Comparison of ENCODE assay signal across 16 cellular contexts in the genomic region with DNA sequence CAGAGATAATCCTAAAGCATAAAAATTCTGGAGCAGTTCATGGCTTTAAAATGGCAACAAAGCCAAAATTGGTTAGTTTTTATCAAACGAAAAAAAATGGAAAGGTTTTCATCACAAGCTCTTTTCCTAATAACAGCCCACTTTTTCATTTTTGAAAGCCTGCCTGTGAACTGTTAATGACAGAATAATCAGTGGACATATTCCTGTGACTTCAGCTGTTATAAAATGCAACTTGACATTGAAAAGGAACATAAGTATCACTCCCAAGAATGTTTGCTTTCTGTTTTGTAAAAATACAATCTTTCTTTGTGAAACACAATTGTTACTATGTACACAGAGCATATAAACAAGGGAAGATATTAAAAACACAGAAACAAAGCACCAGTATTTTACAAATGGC. TPM values are rescaled to one million over a fixed set of nuclear protein-coding genes. Genes with fewer than 3 reads are reported as not detected.
DNase-seq lines count a peak whose midpoint lies in the region; ATAC-seq and TF ChIP-seq lines count a peak whose summit lies in the region.
"Had no signal": no experiment of that assay in that cellular context is flagged by ENCODE, and none has a peak within 500 bp of the region (broad histone marks: within the 10 kb centered on the region; RNA-seq: fewer than 3 reads in every experiment).

No MANE protein-coding gene starts in this region.

- H3K27ac ChIP-seq in BLaER1 treated with 17β-estradiol and CSF1 and Interleukin-3, amounts not matched to agents 10 nM and 100 nM: peak overlapping the region in 3 of 11 experiments; percentile 8 to 98 (median 92); a peak in 4 of 22 replicates
- peak overlapping the region; percentile 27 for H3K27ac ChIP-seq in SU-DHL-6 (ENCODE audit: low read depth, low read length)
- H3K27ac ChIP-seq: KMS-11 had no signal

- H3K27ac Mint-ChIP-seq in T-cell: no peak overlapping the region
- H3K27ac Mint-ChIP-seq: CD4-positive, alpha-beta T cell had no signal

- CTCF ChIA-PET in T-cell (lab: Charles Lee): no interaction called here

- H3K27me3 Mint-ChIP-seq in T-cell: no peaks in the 10 kb centered on the region
- H3K27me3 Mint-ChIP-seq: CD4-positive, alpha-beta T cell had no signal

- no peaks in the 10 kb centered on the region for H3K36me3 Mint-ChIP-seq in T-cell

- H3K4me1 Mint-ChIP-seq in T-cell: no peaks in the 10 kb centered on the region

- peaks cover 80% of the 10 kb centered on the region for H3K79me2 ChIP-seq in SU-DHL-6 (ENCODE audit: insufficient read depth, low read length)

- intact Hi-C loops in mucosa of descending colon (cut with DNase I, micrococcal nuclease) (no loop called here), sciatic nerve (cut with DNase I) (no loop called here)

- H3K9me3 Mint-ChIP-seq in T-cell: peaks cover 0 to 6% (median 0%) of the 10 kb centered on the region in 3 donors

- H3K27me3 ChIP-seq in BLaER1 treated with 17β-estradiol and CSF1 and Interleukin-3, amounts not matched to agents 10 nM and 100 nM: no peaks in the 10 kb centered on the region
- H3K27me3 ChIP-seq in SU-DHL-6 (ENCODE audit: low read length): no peaks in the 10 kb centered on the region
- H3K27me3 ChIP-seq: Peyer's patch had no signal

- H3K9me3 ChIP-seq in BLaER1 treated with 17β-estradiol and CSF1 and Interleukin-3, amounts not matched to agents 10 nM and 100 nM (replicated peaks in 1 of 11): peaks cover 0 to 28% (median 4%) of the 10 kb centered on the region in 11 experiments; a peak in 12 of 22 replicates
- no peaks in the 10 kb centered on the region for H3K9me3 ChIP-seq in SU-DHL-6 (ENCODE audit: insufficient read depth, low read length)
- no peaks in the 10 kb centered on the region for H3K9me3 ChIP-seq in mucosa of descending colon
- H3K9me3 ChIP-seq: Peyer's patch had no signal

- no peak overlapping the region for H2AFZ ChIP-seq in SU-DHL-6 (ENCODE audit: low read depth, low read length, severe bottlenecking)

- no peak overlapping the region for H3K4me3 ChIP-seq in BLaER1 treated with 17β-estradiol and CSF1 and Interleukin-3, amounts not matched to agents 10 nM and 100 nM
- H3K4me3 ChIP-seq in SU-DHL-6 (ENCODE audit: insufficient read depth, low read length, poor library complexity, severe bottlenecking): no peak overlapping the region
- H3K4me3 ChIP-seq in mucosa of descending colon: no peak overlapping the region
- H3K4me3 ChIP-seq: Peyer's patch had no signal

- H3K9me2 ChIP-seq in SU-DHL-6 (replicated peaks; ENCODE audit: insufficient read depth, low read length): no peaks in the 10 kb centered on the region

- POLR2A ChIA-PET in T-cell (lab: Charles Lee): no interaction called here

- peaks cover 8 to 79% (median 12%) of the 10 kb centered on the region in 10 experiments; a peak in 17 of 20 replicates for H3K4me1 ChIP-seq in BLaER1 treated with 17β-estradiol and CSF1 and Interleukin-3, amounts not matched to agents 10 nM and 100 nM
- no peaks in the 10 kb centered on the region for H3K4me1 ChIP-seq in mucosa of descending colon (ENCODE audit: low read depth)
- H3K4me1 ChIP-seq: Peyer's patch had no signal

- TF ChIP-seq CTCF in SU-DHL-6 (IDR thresholded peaks at IDR 0.05; ENCODE audit: insufficient read depth, low read length, poor library complexity, severe bottlenecking) (no peak), mucosa of descending colon (IDR thresholded peaks at IDR 0.05) (no peak), omental fat pad (IDR thresholded peaks at IDR 0.05) (no peak)

- peak overlapping the region in 10 of 11 experiments; percentile 4 to 77 (median 34); a peak in 12 of 22 replicates for H3K4me2 ChIP-seq in BLaER1 treated with 17β-estradiol and CSF1 and Interleukin-3, amounts not matched to agents 10 nM and 100 nM
- H3K4me2 ChIP-seq in SU-DHL-6 (ENCODE audit: low read depth, low read length, poor library complexity, severe bottlenecking): peak overlapping the region; percentile 17
- H3K4me2 ChIP-seq: KMS-11 had no signal

- no peaks in the 10 kb centered on the region for H4K20me1 ChIP-seq in BLaER1 treated with 17β-estradiol and CSF1 and Interleukin-3, amounts not matched to agents 10 nM and 100 nM
- H4K20me1 ChIP-seq in SU-DHL-6 (ENCODE audit: low read depth, low read length): no peaks in the 10 kb centered on the region

- H3K9ac ChIP-seq in BLaER1 treated with 17β-estradiol and CSF1 and Interleukin-3, amounts not matched to agents 10 nM and 100 nM: no peak overlapping the region
- H3K9ac ChIP-seq in SU-DHL-6 (ENCODE audit: low read length): no peak overlapping the region
- H3K9ac ChIP-seq: KMS-11 had no signal

- no peak overlapping the region for H3K4me3 Mint-ChIP-seq in T-cell
- H3K4me3 Mint-ChIP-seq: CD4-positive, alpha-beta T cell had no signal

- peaks cover 8% of the 10 kb centered on the region; the same call in 1 of the 2 replicates for H3F3A ChIP-seq in SU-DHL-6 (ENCODE audit: insufficient read depth)

- ATAC-seq in mucosa of descending colon (peak; percentile 23), T-cell (replicated peaks in 1 of 4) (no peak), sciatic nerve (no peak), omental fat pad (ENCODE audit: low FRiP score) (no peak), HG03469 (IDR thresholded peaks at IDR 0.05; ENCODE audit: unreplicated experiment) (no peak)

- DNase-seq in LHCN-M2 (ENCODE audit: low read depth) (peak; percentile 7), mucosa of descending colon (no peak), T-cell (no peak), sciatic nerve (ENCODE audit: low spot score) (no peak), omental fat pad (ENCODE audit: low spot score) (no peak)
- DNase-seq: AML-193; CD4-positive, alpha-beta T cell; MV-4-11; NCI-H1436; NCI-H2107; Peyer's patch had no signal

- H3K36me3 ChIP-seq in BLaER1 treated with 17β-estradiol and CSF1 and Interleukin-3, amounts not matched to agents 10 nM and 100 nM: no peaks in the 10 kb centered on the region
- H3K36me3 ChIP-seq in SU-DHL-6 (ENCODE audit: low read length): peaks cover 21% of the 10 kb centered on the region
- H3K36me3 ChIP-seq in mucosa of descending colon (ENCODE audit: low read depth): no peaks in the 10 kb centered on the region
- H3K36me3 ChIP-seq: Peyer's patch had no signal

RNA-seq across cellular contexts. Expression of gene MACC1, which starts 26.6 kb away (rescaled TPM):
- total RNA-seq in LHCN-M2 (2014; rRNA removed) (0.06 and 0.11 TPM in 2 replicates), mucosa of descending colon (10 to 100 TPM in 1 of 3 donors, 1 to 10 TPM in 2; 4.3 to 16.0 (median 9.8) TPM), T-cell (under 1 TPM; 0.19 to 0.50 (median 0.39) TPM), sciatic nerve (0.98 TPM), omental fat pad (1 to 10 TPM in 3 of 4 donors, under 1 TPM in 1; 0.46 to 5.8 (median 3.2) TPM)
- 0.01 TPM for polyA plus RNA-seq in LHCN-M2 (2012)
- total RNA-seq: A673 had no signal
